1 cellular context compared by ENCODE assay signal in genomic region chr6:43265564-43265963, GRCh38.
TF ChIP-seq lines count a peak whose summit lies in the region.

No MANE protein-coding gene starts in this region.

TF ChIP-seq in HepG2, 621 proteins besides CTCF, POLR2A, EP300 and RAD21 (continued from another document and continues in another):
- TF ChIP-seq ZBTB40 (IDR thresholded peaks at IDR 0.05) = no peak
- TF ChIP-seq ZBTB40 (CRISPR knock-in tag; IDR thresholded peaks at IDR 0.05) = no peak
- TF ChIP-seq SIN3B (IDR thresholded peaks at IDR 0.05; ENCODE audit: low read length) = no peak
- no peak for TF ChIP-seq ZBTB21 (CRISPR knock-in tag; IDR thresholded peaks at IDR 0.05)
- TF ChIP-seq PCBP1 (IDR thresholded peaks at IDR 0.05; ENCODE audit: borderline replicate concordance, low read depth, low read length) = no peak
- TF ChIP-seq KLF15 (CRISPR knock-in tag; IDR thresholded peaks at IDR 0.05; ENCODE audit: borderline replicate concordance) = no peak
- no peak for TF ChIP-seq NCOA1 (CRISPR knock-in tag; IDR thresholded peaks at IDR 0.05)
- no peak for TF ChIP-seq RNF219 (CRISPR knock-in tag; IDR thresholded peaks at IDR 0.05)
- no peak for TF ChIP-seq ZNF782 (CRISPR knock-in tag; IDR thresholded peaks at IDR 0.05; ENCODE audit: borderline replicate concordance)
- TF ChIP-seq KDM6A (CRISPR knock-in tag; IDR thresholded peaks at IDR 0.05; ENCODE audit: low read depth) = no peak
- TF ChIP-seq ZNF563 (CRISPR knock-in tag; IDR thresholded peaks at IDR 0.05) = no peak
- TF ChIP-seq ZNF3 (CRISPR knock-in tag; IDR thresholded peaks at IDR 0.05) = no peak
- no peak for TF ChIP-seq ZMAT3 (CRISPR knock-in tag; conservative IDR thresholded peaks at IDR 0.05)
- no peak for TF ChIP-seq ZNF773 (CRISPR knock-in tag; IDR thresholded peaks at IDR 0.05; ENCODE audit: borderline replicate concordance)
- no peak for TF ChIP-seq NFKBIZ (CRISPR knock-in tag; IDR thresholded peaks at IDR 0.05)
- no peak for TF ChIP-seq YEATS4 (CRISPR knock-in tag; IDR thresholded peaks at IDR 0.05; ENCODE audit: borderline replicate concordance)
- no peak for TF ChIP-seq ZNF275 (CRISPR knock-in tag; IDR thresholded peaks at IDR 0.05; ENCODE audit: borderline replicate concordance)
- TF ChIP-seq NBN (conservative IDR thresholded peaks at IDR 0.05) = no peak
- no peak for TF ChIP-seq ZNF451 (CRISPR knock-in tag; IDR thresholded peaks at IDR 0.05)
- TF ChIP-seq FOXO4 (CRISPR knock-in tag; conservative IDR thresholded peaks at IDR 0.05) = no peak
- no peak for TF ChIP-seq CHD2 (IDR thresholded peaks at IDR 0.05; ENCODE audit: low read depth, low read length)
- TF ChIP-seq FOXA1 (IDR thresholded peaks at IDR 0.05) = no peak
- TF ChIP-seq FOXA1 (CRISPR knock-in tag; IDR thresholded peaks at IDR 0.05) = peak; percentile 49
- TF ChIP-seq EEA1 (CRISPR knock-in tag; IDR thresholded peaks at IDR 0.05; ENCODE audit: borderline replicate concordance) = no peak
- TF ChIP-seq ZNF446 (CRISPR knock-in tag; IDR thresholded peaks at IDR 0.05) = no peak
- no peak for TF ChIP-seq ZNF276 (CRISPR knock-in tag; IDR thresholded peaks at IDR 0.05; ENCODE audit: low read depth)
- TF ChIP-seq ELK4 (CRISPR knock-in tag; IDR thresholded peaks at IDR 0.05; ENCODE audit: borderline replicate concordance) = no peak
- TF ChIP-seq ZNF253 (CRISPR knock-in tag; IDR thresholded peaks at IDR 0.05; ENCODE audit: borderline replicate concordance) = no peak
- TF ChIP-seq ZNF720 (CRISPR knock-in tag; IDR thresholded peaks at IDR 0.05) = no peak
- TF ChIP-seq DR1 (CRISPR knock-in tag; IDR thresholded peaks at IDR 0.05) = no peak
- TF ChIP-seq RBM39 (IDR thresholded peaks at IDR 0.05; ENCODE audit: low read depth, low read length, poor library complexity, severe bottlenecking) = no peak
- no peak for TF ChIP-seq TRAFD1 (CRISPR knock-in tag; IDR thresholded peaks at IDR 0.05; ENCODE audit: borderline replicate concordance)
- TF ChIP-seq BHLHE40 (IDR thresholded peaks at IDR 0.05; ENCODE audit: low read length) = no peak
- TF ChIP-seq ZNF780A (CRISPR knock-in tag; IDR thresholded peaks at IDR 0.05) = no peak
- peak; percentile 50; the same call in 1 of the 2 replicates for TF ChIP-seq MLX (CRISPR knock-in tag; IDR thresholded peaks at IDR 0.05)
- TF ChIP-seq ZNF343 (CRISPR knock-in tag; IDR thresholded peaks at IDR 0.05) = 0 out of 2 replicates have a peak, but pooled peaks have one; percentile 55
- TF ChIP-seq SRSF1 (optimal IDR thresholded peaks at IDR 0.05; ENCODE audit: low read depth, low read length) = no peak
- no peak for TF ChIP-seq KLF12 (CRISPR knock-in tag; IDR thresholded peaks at IDR 0.05; ENCODE audit: borderline replicate concordance)
- TF ChIP-seq ZNF781 (CRISPR knock-in tag; IDR thresholded peaks at IDR 0.05; ENCODE audit: borderline replicate concordance, not compliant biosample characterization) = no peak
- TF ChIP-seq ZNF790 (CRISPR knock-in tag; IDR thresholded peaks at IDR 0.05; ENCODE audit: borderline replicate concordance) = no peak
- TF ChIP-seq ZNF678 (CRISPR knock-in tag; IDR thresholded peaks at IDR 0.05) = no peak
- no peak for TF ChIP-seq CREB1 (IDR thresholded peaks at IDR 0.05)
- no peak for TF ChIP-seq CREB1 (CRISPR knock-in tag; IDR thresholded peaks at IDR 0.05)
- TF ChIP-seq ZNF549 (CRISPR knock-in tag; IDR thresholded peaks at IDR 0.05) = no peak
- no peak for TF ChIP-seq CCDC6 (CRISPR knock-in tag; IDR thresholded peaks at IDR 0.05)
- 0 out of 2 replicates have a peak, but pooled peaks have one; percentile 67 for TF ChIP-seq ZBTB42 (CRISPR knock-in tag; IDR thresholded peaks at IDR 0.05)
- no peak for TF ChIP-seq YEATS2 (CRISPR knock-in tag; IDR thresholded peaks at IDR 0.05; ENCODE audit: borderline replicate concordance)
- TF ChIP-seq YY1 (IDR thresholded peaks at IDR 0.05; ENCODE audit: insufficient read depth, insufficient replicate concordance, low read depth, low read length) = no peak
